In the genomic region with DNA sequence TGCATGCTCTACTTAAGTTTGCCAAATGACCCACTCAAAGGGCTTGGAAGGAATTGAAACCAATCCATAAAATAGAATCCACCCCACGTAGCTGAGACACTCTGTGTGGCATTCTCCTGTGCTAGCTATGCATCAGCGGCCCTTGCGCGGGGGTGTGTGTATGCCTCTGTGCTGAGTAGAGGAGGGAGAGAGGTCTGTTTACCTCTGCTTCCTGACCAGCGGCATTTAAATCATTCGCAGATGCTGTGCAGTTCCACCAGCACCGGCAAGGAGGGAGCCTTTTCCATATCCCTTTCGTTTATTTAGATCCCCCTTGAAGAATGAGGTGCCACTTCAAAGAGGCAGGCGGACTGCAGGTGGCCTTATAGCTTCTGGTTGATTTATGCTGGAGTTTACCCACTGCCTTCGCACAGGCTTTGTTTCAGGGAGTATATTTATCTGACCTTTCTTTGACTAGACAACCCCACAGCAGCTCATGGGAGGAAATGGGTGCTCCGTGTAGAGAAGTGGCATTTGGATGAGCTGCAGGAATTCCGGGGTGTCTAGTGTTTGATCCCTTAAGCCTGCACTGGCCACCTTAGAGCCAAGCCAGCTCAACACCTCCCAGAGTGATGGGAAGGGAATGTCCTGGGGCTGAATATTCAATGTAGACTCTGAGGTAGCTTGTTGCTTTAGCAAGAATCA, we compare ENCODE assay signal across 30 cellular contexts. TPM values are rescaled to one million over a fixed set of nuclear protein-coding genes. Genes with fewer than 3 reads are reported as not detected.
DNase-seq lines count a peak whose midpoint lies in the region; ATAC-seq, FAIRE-seq and TF ChIP-seq lines count a peak whose summit lies in the region.
"Had no signal": no experiment of that assay in that cellular context is flagged by ENCODE, and none has a peak within 500 bp of the region (broad histone marks: within the 10 kb centered on the region; RNA-seq: fewer than 3 reads in every experiment).

No MANE protein-coding gene starts in this region.

- ATAC-seq in GM21786 (IDR thresholded peaks at IDR 0.05; ENCODE audit: unreplicated experiment) = no peak
- ATAC-seq: activated naive CD4-positive, alpha-beta T cell treated with anti-CD3 and anti-CD28 coated beads, Interleukin-2, amount 50 U/mL, for 72 hours; activated T-helper 17 cell treated with anti-CD3 and anti-CD28 coated beads, Interleukin-2, amount 50 U/mL, for 72 hours; CD8-positive, alpha-beta T cell; left lung; naive thymus-derived CD8-positive, alpha-beta T cell; right lobe of liver had no signal

- WGBS in esophagus muscularis mucosa = 6% methylated on average over 11 of the region's 12 CpGs

- no peak for FAIRE-seq in urothelium cell line (lab: Jason Lieb, UNC)
- FAIRE-seq: astrocyte, GM12891 had no signal

- no peaks in the 10 kb centered on the region for H3F3A ChIP-seq in neural progenitor cell (ENCODE audit: low read depth)

- H3K4me3 ChIP-seq in esophagus muscularis mucosa (no peak overlapping the region), neural progenitor cell (no peak overlapping the region)
- H3K4me3 ChIP-seq: left lung, ovary, PC-9, right lobe of liver, SJSA1, transverse colon had no signal

- intact Hi-C loops in esophagus muscularis mucosa (cut with DNase I) = no loop called here

- no peaks in the 10 kb centered on the region for H3K36me3 ChIP-seq in esophagus muscularis mucosa
- no peaks in the 10 kb centered on the region for H3K36me3 ChIP-seq in neural progenitor cell
- H3K36me3 ChIP-seq: left lung, ovary, right lobe of liver, SJSA1, transverse colon had no signal

- H3K79me2 ChIP-seq in neural progenitor cell (ENCODE audit: low read depth) = no peaks in the 10 kb centered on the region

- DNase-seq in DMS79 treated with DMSO at 0.1 percent for 48 hours (lab: John Stamatoyannopoulos, UW) (peak; percentile 5), DMS79 (lab: John Stamatoyannopoulos, UW) (no peak), NCI-H526 treated with DMSO at 0.1 percent for 48 hours (lab: John Stamatoyannopoulos, UW) (peak; percentile 11), esophagus muscularis mucosa (ENCODE audit: extremely low spot score) (peak; percentile 87), neural progenitor cell (ENCODE audit: low spot score) (peak; percentile 17), NCI-H82 (lab: John Stamatoyannopoulos, UW) (no peak), urothelium cell line (ENCODE audit: low spot score) (no peak)
- DNase-seq: activated CD4-positive, alpha-beta T cell treated with anti-CD3 and anti-CD28 coated beads, Interleukin-2, amount 50 U/mL, for 1 hour; CD8-positive, alpha-beta T cell; erythroblast; left lung; naive thymus-derived CD8-positive, alpha-beta T cell; NCI-H1436; NCI-H748 treated with DMSO at 0.1 percent for 48 hours; ovary; PC-9; right lobe of liver; transverse colon had no signal

- no peak overlapping the region for H3K27ac Mint-ChIP-seq in neural progenitor cell
- H3K27ac Mint-ChIP-seq: activated naive CD4-positive, alpha-beta T cell treated with anti-CD3 and anti-CD28 coated beads, Interleukin-2, amount 50 U/mL, for 72 hours; activated T-helper 17 cell treated with anti-CD3 and anti-CD28 coated beads, Interleukin-2, amount 50 U/mL, for 72 hours; CD8-positive, alpha-beta T cell; mesothelial cell of epicardium; naive thymus-derived CD8-positive, alpha-beta T cell; T-helper 1 cell treated with Interleukin-12 subunit alpha and Interleukin-12 subunit beta and Interleukin-4 antibody, amounts not matched to agents 30 μg/mL and 1 μg/mL, for 36 hours had no signal

- H3K9me3 Mint-ChIP-seq in neural progenitor cell = peaks cover 8% of the 10 kb centered on the region
- H3K9me3 Mint-ChIP-seq: activated T-helper 17 cell treated with anti-CD3 and anti-CD28 coated beads, Interleukin-2, amount 50 U/mL, for 72 hours; central memory CD8-positive, alpha-beta T cell; T-helper 1 cell treated with Interleukin-12 subunit alpha and Interleukin-12 subunit beta and Interleukin-4 antibody, amounts not matched to agents 30 μg/mL and 1 μg/mL, for 36 hours had no signal

- H4K20me1 ChIP-seq in neural progenitor cell (ENCODE audit: low read depth) = no peaks in the 10 kb centered on the region

- H3K27me3 ChIP-seq in esophagus muscularis mucosa = peaks cover 0 to 60% (median 3%) of the 10 kb centered on the region in 4 donors
- peaks cover 77% of the 10 kb centered on the region for H3K27me3 ChIP-seq in neural progenitor cell
- H3K27me3 ChIP-seq: ovary, right lobe of liver had no signal

- H3K4me1 Mint-ChIP-seq in neural progenitor cell = peaks cover 31% of the 10 kb centered on the region
- H3K4me1 Mint-ChIP-seq: activated T-helper 17 cell treated with anti-CD3 and anti-CD28 coated beads, Interleukin-2, amount 50 U/mL, for 72 hours; central memory CD8-positive, alpha-beta T cell; naive thymus-derived CD8-positive, alpha-beta T cell had no signal

- TF ChIP-seq CTCF in esophagus muscularis mucosa (IDR thresholded peaks at IDR 0.05) (no peak), neural progenitor cell (IDR thresholded peaks at IDR 0.05) (no peak)

- no peaks in the 10 kb centered on the region for H3K4me1 ChIP-seq in esophagus muscularis mucosa
- peaks cover 11% of the 10 kb centered on the region for H3K4me1 ChIP-seq in neural progenitor cell
- H3K4me1 ChIP-seq: left lung, right lobe of liver, SJSA1, transverse colon had no signal

- no peak overlapping the region for H3K27ac ChIP-seq in esophagus muscularis mucosa (replicated peaks in 1 of 4)
- H3K27ac ChIP-seq in neural progenitor cell = no peak overlapping the region
- H3K27ac ChIP-seq: 22Rv1, left lung, ovary, PC-9, right lobe of liver, SJSA1, transverse colon, VCaP had no signal

- peak overlapping the region; percentile 24 for H3K4me2 ChIP-seq in neural progenitor cell
- H3K4me2 ChIP-seq: PC-9 had no signal

- peaks cover 0 to 11% (median 9%) of the 10 kb centered on the region in 4 donors for H3K9me3 ChIP-seq in esophagus muscularis mucosa
- H3K9me3 ChIP-seq in neural progenitor cell (ENCODE audit: low read depth) = no peaks in the 10 kb centered on the region
- H3K9me3 ChIP-seq: ovary, right lobe of liver, transverse colon had no signal

- no peak overlapping the region for H3K4me3 Mint-ChIP-seq in neural progenitor cell
- H3K4me3 Mint-ChIP-seq: activated T-helper 17 cell treated with anti-CD3 and anti-CD28 coated beads, Interleukin-2, amount 50 U/mL, for 72 hours; CD8-positive, alpha-beta T cell; central memory CD8-positive, alpha-beta T cell; mesothelial cell of epicardium; naive thymus-derived CD8-positive, alpha-beta T cell; T-helper 1 cell treated with Interleukin-12 subunit alpha and Interleukin-12 subunit beta and Interleukin-4 antibody, amounts not matched to agents 30 μg/mL and 1 μg/mL, for 36 hours had no signal

- no peak for TF ChIP-seq EP300 in esophagus muscularis mucosa (IDR thresholded peaks at IDR 0.05)

- H3K9ac ChIP-seq in neural progenitor cell = no peak overlapping the region

- no peak overlapping the region for H2AFZ ChIP-seq in neural progenitor cell (replicated peaks)
- H2AFZ ChIP-seq: PC-9 had no signal

- H3K36me3 Mint-ChIP-seq in neural progenitor cell = no peaks in the 10 kb centered on the region
- H3K36me3 Mint-ChIP-seq: CD8-positive, alpha-beta T cell; mesothelial cell of epicardium had no signal

- no peak for TF ChIP-seq POLR2A in esophagus muscularis mucosa (IDR thresholded peaks at IDR 0.05; ENCODE audit: low read depth)

- peaks cover 16% of the 10 kb centered on the region for H3K27me3 Mint-ChIP-seq in neural progenitor cell (ENCODE audit: insufficient read depth, low read depth)

RNA-seq across cellular contexts. Expression of gene C10orf53, which starts 11.4 kb away (rescaled TPM):
- total RNA-seq in esophagus muscularis mucosa (not detected), neural progenitor cell (ENCODE audit: low replicate concordance) (not detected in 2 replicates)
- total RNA-seq: activated naive CD4-positive, alpha-beta T cell treated with anti-CD3 and anti-CD28 coated beads, Interleukin-2, amount 50 U/mL, for 72 hours; activated T-helper 17 cell treated with anti-CD3 and anti-CD28 coated beads, Interleukin-2, amount 50 U/mL, for 72 hours; astrocyte; CD8-positive, alpha-beta T cell; left lung; MCF 10A; mesothelial cell of epicardium; naive thymus-derived CD8-positive, alpha-beta T cell; ovary; PC-9; right lobe of liver; SJSA1; transverse colon had no signal

Comparison
In these comparisons a context has a peak if more than half of its experiments do, and no peak if none do; other contexts are left out.
1. DNase-seq: peak in DMS79 treated with DMSO at 0.1 percent for 48 hours (single experiment), NCI-H526 treated with DMSO at 0.1 percent for 48 hours (single experiment), esophagus muscularis mucosa (single experiment) and neural progenitor cell (single experiment); none in DMS79 (single experiment), NCI-H82 (single experiment) and urothelium cell line (single experiment).